ENCODE assay signal across 8 cellular contexts in genomic region chr7:50092579-50093411, GRCh38. TPM values are rescaled to one million over a fixed set of nuclear protein-coding genes. Genes with fewer than 3 reads are reported as not detected.
A peak's percentile ranks its signal among the peaks of the same experiment; 100 is the strongest.
DNase-seq lines count a peak whose midpoint lies in the region; ATAC-seq and TF ChIP-seq lines count a peak whose summit lies in the region.

TSS of gene ZPBP (minus strand) at chr7:50093246. CDS start at chr7:50093194, 52 bp downstream.

- H3K4me1 ChIP-seq in OCI-LY7 (ENCODE audit: insufficient read depth, low read length, poor library complexity, severe bottlenecking) (peaks cover 5% of the 10 kb centered on the region), gastroesophageal sphincter (peaks cover 0 to 8% (median 3%) of the 10 kb centered on the region in 3 donors), aorta (ENCODE audit: control insufficient read depth in 1 of 2, insufficient read depth in 2 of 2, low read length in 2 of 2) (no peaks in the 10 kb centered on the region)

- POLR2A ChIA-PET in OCI-LY7 (lab: Charles Lee) = interaction anchor here (0.7 to 1.0 kb wide), 3 partner anchors 18 to 698 kb away, joined by 3 to 5 read pairs (median 3); partner anchors contain the start of gene FIGNL1

- H4K20me1 ChIP-seq in OCI-LY7 (ENCODE audit: insufficient read depth, low read length) = no peaks in the 10 kb centered on the region

- intact Hi-C loops in OCI-LY7 (cut with micrococcal nuclease; ENCODE audit: unreplicated experiment) (loop anchor here (1.0 to 5.0 kb wide), 3 partner anchors 326 to 1070 kb away; no protein-coding TSS in a partner anchor), aorta (cut with DNase I) (loop anchor here in 1 of 2 donors (5.0 kb wide), 1 partner anchor 1070 kb away; no protein-coding TSS in a partner anchor)

- H3K4me2 ChIP-seq in OCI-LY7 (ENCODE audit: low read length) = peak within 1 kb of the TSS; percentile 53; the same call in 1 of the 2 replicates

- no peak within 1 kb of the TSS for H3K4me3 ChIP-seq in OCI-LY7 (ENCODE audit: low read depth, low read length, poor library complexity, severe bottlenecking)
- peak within 1 kb of the TSS; percentile 33 to 56 for H3K4me3 ChIP-seq in gastroesophageal sphincter
- H3K4me3 ChIP-seq in aorta (ENCODE audit: low read length in 2 of 2) = peak within 1 kb of the TSS in 1 of 2 donors; percentile 29

- H3K27me3 ChIP-seq in gastroesophageal sphincter (peaks cover 6% of the 10 kb centered on the region), aorta (ENCODE audit: control insufficient read depth in 1 of 2, insufficient read depth in 2 of 2, low read length in 1 of 2) (no peaks in the 10 kb centered on the region)

- in situ Hi-C loops in Caki2 (cut with HindIII; ENCODE audit: low pct_unique_long_range_greater_than_20kb, low sequenced_read_pairs) = no loop called here

- H2AFZ ChIP-seq in OCI-LY7 (ENCODE audit: low read length) = no peak within 1 kb of the TSS; the same call in 1 of the 2 replicates

- TF ChIP-seq CTCF in OCI-LY7 (conservative IDR thresholded peaks at IDR 0.05; ENCODE audit: low read length) (peak; percentile 99), gastroesophageal sphincter (IDR thresholded peaks at IDR 0.05) (peak; percentile 48 to 70 (median 66))

- TF ChIP-seq POLR2A in gastroesophageal sphincter (IDR thresholded peaks at IDR 0.05) = no peak

- no peaks in the 10 kb centered on the region for H3K9me2 ChIP-seq in OCI-LY7 (ENCODE audit: insufficient read depth, low read length)

- H3K27ac ChIP-seq in OCI-LY7 (ENCODE audit: low read depth, low read length, poor library complexity, severe bottlenecking) (no peak within 1 kb of the TSS), gastroesophageal sphincter (no peak within 1 kb of the TSS), aorta (ENCODE audit: low read depth in 1 of 2, low read length in 2 of 2) (no peak within 1 kb of the TSS)

- CTCF ChIA-PET in OCI-LY7 (lab: Charles Lee; ENCODE audit: unreplicated experiment) = interaction anchor here (1.0 to 1.3 kb wide), 2 partner anchors 361 to 540 kb away, joined by 3 to 4 read pairs; no protein-coding TSS in a partner anchor

- H3K9me3 ChIP-seq in OCI-LY7 (ENCODE audit: low read length) = no peaks in the 10 kb centered on the region
- H3K9me3 ChIP-seq in gastroesophageal sphincter = no peaks in the 10 kb centered on the region
- H3K9me3 ChIP-seq in aorta (ENCODE audit: control insufficient read depth, low read length) = no peaks in the 10 kb centered on the region

- no TSS peak for BruUV-seq in OCI-LY7 (replicated peaks; lab: Mats Ljungman, UMichigan)

- H3K79me2 ChIP-seq in OCI-LY7 (ENCODE audit: insufficient read depth, low read depth, low read length) = no peaks in the 10 kb centered on the region

- TF ChIP-seq EP300 in gastroesophageal sphincter (IDR thresholded peaks at IDR 0.05) = no peak

- H3K36me3 ChIP-seq in OCI-LY7 (ENCODE audit: insufficient read depth, low read length) (no peaks in the 10 kb centered on the region), gastroesophageal sphincter (no peaks in the 10 kb centered on the region), aorta (ENCODE audit: control insufficient read depth in 1 of 2, insufficient read depth in 2 of 2, low read length in 1 of 2) (no peaks in the 10 kb centered on the region)

- ATAC-seq in GM19468 (IDR thresholded peaks at IDR 0.05; ENCODE audit: extremely low read depth, unreplicated experiment) = peak; percentile 34
- ATAC-seq in HG03565 (IDR thresholded peaks at IDR 0.05; ENCODE audit: unreplicated experiment) = peak; percentile 66
- ATAC-seq in gastroesophageal sphincter = no peak
- ATAC-seq in aorta (ENCODE audit: low FRiP score) = peak; percentile 29

- WGBS in gastroesophageal sphincter (ENCODE audit: low coverage in 1 of 2), 2 donors = 0 to 6% methylated on average over 14 to 24 of the region's 51 CpGs
- WGBS in aorta, 2 donors = 13 to 14% methylated on average over 51 of the region's 51 CpGs

- DNase-seq in Caki2 (ENCODE audit: low read depth) = peak; percentile 42
- DNase-seq in OCI-LY7 (ENCODE audit: low spot score) = peak; percentile 69
- DNase-seq in activated effector memory CD4-positive, alpha-beta T cell treated with Interleukin-2 at 50 U/mL for 16 hours = peak; percentile 14
- peak; percentile 68 for DNase-seq in pons (ENCODE audit: low spot score)
- no peak for DNase-seq in aorta

RNA-seq across cellular contexts. Expression of gene ZPBP, which starts in this region (rescaled TPM):
- not detected in 2 replicates for total RNA-seq in Caki2 (2014; rRNA removed; shearing (Covaris generic); ENCODE audit: low replicate concordance)
- total RNA-seq in OCI-LY7 (2014; rRNA removed; shearing (Covaris generic)) = not detected in 2 replicates
- total RNA-seq in OCI-LY7 (2022) = not detected in 2 replicates
- total RNA-seq in gastroesophageal sphincter = not detected
- total RNA-seq in aorta = not detected
- not detected for polyA plus RNA-seq in aorta

Comparison
In these comparisons a context has a peak if more than half of its experiments do, and no peak if none do; other contexts are left out.
1. Peak in DNase-seq in Caki2; RNA of the gene not detected or under 1 TPM.
2. Peak in DNase-seq and H3K4me2 ChIP-seq in OCI-LY7; RNA of the gene not detected or under 1 TPM.
3. Peak in ATAC-seq in aorta; RNA of the gene not detected or under 1 TPM.
4. DNase-seq: peak in activated effector memory CD4-positive, alpha-beta T cell treated with Interleukin-2 at 50 U/mL for 16 hours (single experiment) and pons (single experiment); none in aorta (0 of 2).